8 cellular contexts compared by ENCODE assay signal in the genomic region with DNA sequence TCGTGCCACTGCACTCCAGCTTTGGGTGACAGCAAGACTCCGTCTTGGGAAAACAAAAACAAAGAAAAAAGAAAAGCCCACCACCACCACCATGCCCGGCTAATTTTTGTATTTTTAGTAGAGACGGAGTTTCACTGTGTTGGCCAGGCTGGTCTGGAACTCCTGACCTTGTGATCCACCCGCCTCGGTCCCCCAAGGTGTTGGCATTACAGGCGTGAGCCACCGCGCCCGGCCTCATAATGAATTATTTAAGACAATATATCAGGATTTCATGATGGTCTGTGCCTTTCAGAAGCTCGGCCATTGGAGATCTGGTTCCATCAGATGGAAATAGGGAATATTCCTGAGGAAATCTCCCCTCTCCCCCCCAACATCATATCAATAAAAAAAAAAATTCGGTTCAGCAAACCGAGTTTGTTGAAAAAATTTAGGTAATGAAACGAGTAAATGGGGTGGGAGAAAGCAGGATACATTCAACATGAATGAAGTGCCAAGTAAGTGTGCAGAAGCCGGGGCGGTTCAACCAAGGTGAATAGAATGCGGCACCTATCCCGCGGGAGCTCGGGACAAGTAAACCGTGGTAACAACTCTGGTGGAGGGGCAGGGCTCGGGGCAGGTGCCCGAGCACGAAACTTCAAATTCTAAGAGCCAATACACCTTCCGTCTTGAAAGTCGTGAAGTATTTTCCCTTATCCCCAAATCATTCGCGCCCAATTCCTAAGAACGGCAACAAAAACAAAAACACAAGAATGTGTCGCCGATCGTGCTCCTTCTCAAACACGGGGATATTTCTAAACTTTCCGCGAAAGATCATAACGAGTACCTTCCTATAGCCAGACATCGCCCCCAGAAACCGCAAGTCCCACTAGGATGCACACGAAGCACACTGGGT. TPM values are rescaled to one million over a fixed set of nuclear protein-coding genes. Genes with fewer than 3 reads are reported as not detected.
DNase-seq lines count a peak whose midpoint lies in the region; ATAC-seq lines count a peak whose summit lies in the region.

No MANE protein-coding gene starts in this region.

- H3K4me1 Mint-ChIP-seq in activated naive CD4-positive, alpha-beta T cell treated with anti-CD3 and anti-CD28 coated beads, Interleukin-2, amount 10 ng/mL, durations not matched to agents 7 days and 5 days, result peaks cover 16% of the 10 kb centered on the region
- H3K4me1 Mint-ChIP-seq in activated T-cell treated with anti-CD3 and anti-CD28 coated beads, Interleukin-2, amount 50 U/mL, for 72 hours (ENCODE audit: low read depth), result peaks cover 16% of the 10 kb centered on the region

- peaks cover 3% of the 10 kb centered on the region for H3K36me3 Mint-ChIP-seq in activated naive CD4-positive, alpha-beta T cell treated with anti-CD3 and anti-CD28 coated beads, Interleukin-2, amount 10 ng/mL, durations not matched to agents 7 days and 5 days
- H3K36me3 Mint-ChIP-seq in activated T-cell treated with anti-CD3 and anti-CD28 coated beads, Interleukin-2, amount 50 U/mL, for 72 hours (ENCODE audit: insufficient read depth in 2 of 2), result peaks cover 2 to 8% of the 10 kb centered on the region in 2 donors

- H3K27me3 Mint-ChIP-seq in activated naive CD4-positive, alpha-beta T cell treated with anti-CD3 and anti-CD28 coated beads, Interleukin-2, amount 10 ng/mL, durations not matched to agents 7 days and 5 days, result no peaks in the 10 kb centered on the region
- no peaks in the 10 kb centered on the region for H3K27me3 Mint-ChIP-seq in activated T-cell treated with anti-CD3 and anti-CD28 coated beads, Interleukin-2, amount 50 U/mL, for 72 hours (ENCODE audit: low read depth)

- no peaks in the 10 kb centered on the region for H3K9me3 ChIP-seq in iPS-18c (ENCODE audit: control insufficient read depth, insufficient read depth, low read length)

- H3K4me3 Mint-ChIP-seq in activated naive CD4-positive, alpha-beta T cell treated with anti-CD3 and anti-CD28 coated beads, Interleukin-2, amount 10 ng/mL, durations not matched to agents 7 days and 5 days, result peak overlapping the region; percentile 99
- peak overlapping the region; percentile 95 to 99 for H3K4me3 Mint-ChIP-seq in activated T-cell treated with anti-CD3 and anti-CD28 coated beads, Interleukin-2, amount 50 U/mL, for 72 hours

- peak; percentile 21 for DNase-seq in activated naive CD4-positive, alpha-beta T cell treated with anti-CD3 and anti-CD28 coated beads, Interleukin-2, amount 10 ng/mL, durations not matched to agents 7 days and 5 days
- no peak for DNase-seq in activated naive CD4-positive, alpha-beta T cell treated with anti-CD3 and anti-CD28 coated beads, Interleukin-2, amount 50 U/mL, for 16 hours
- DNase-seq in activated T-cell treated with anti-CD3 and anti-CD28 coated beads, Interleukin-2, amount 50 U/mL, for 72 hours, result peak; percentile 2 to 7
- DNase-seq in stimulated activated CD8-positive, alpha-beta memory T cell treated with anti-CD3 and anti-CD28 coated beads, Interleukin-12 subunit alpha, Interleukin-12 subunit beta, amount 100 ng/mL, for 4 hours (ENCODE audit: low read depth), result peak; percentile 2
- no peak for DNase-seq in NCI-H187 treated with DMSO at 0.1 percent for 48 hours (lab: John Stamatoyannopoulos, UW)
- no peak for DNase-seq in stimulated activated naive CD4-positive, alpha-beta T cell (lab: John Stamatoyannopoulos, UW)
- no peak for DNase-seq in posterior vena cava (ENCODE audit: low spot score)

- no peak for ATAC-seq in activated T-cell treated with anti-CD3 and anti-CD28 coated beads, Interleukin-2, amount 50 U/mL, for 72 hours (replicated peaks in 1 of 2)

- CTCF ChIA-PET in activated naive CD4-positive, alpha-beta T cell treated with anti-CD3 and anti-CD28 coated beads, Interleukin-2, amount 10 ng/mL, durations not matched to agents 7 days and 5 days (lab: Charles Lee), result no interaction called here

- peak overlapping the region; percentile 92 for H3K27ac Mint-ChIP-seq in activated naive CD4-positive, alpha-beta T cell treated with anti-CD3 and anti-CD28 coated beads, Interleukin-2, amount 10 ng/mL, durations not matched to agents 7 days and 5 days
- H3K27ac Mint-ChIP-seq in activated T-cell treated with anti-CD3 and anti-CD28 coated beads, Interleukin-2, amount 50 U/mL, for 72 hours, result peak overlapping the region; percentile 66

- peak overlapping the region; percentile 70 for H3K4me3 ChIP-seq in iPS-18c (ENCODE audit: insufficient read depth, low read depth, low read length)

- intact Hi-C loops in posterior vena cava (cut with DNase I), result no loop called here

- no peaks in the 10 kb centered on the region for H3K9me3 Mint-ChIP-seq in activated naive CD4-positive, alpha-beta T cell treated with anti-CD3 and anti-CD28 coated beads, Interleukin-2, amount 10 ng/mL, durations not matched to agents 7 days and 5 days
- H3K9me3 Mint-ChIP-seq in activated T-cell treated with anti-CD3 and anti-CD28 coated beads, Interleukin-2, amount 50 U/mL, for 72 hours, result no peaks in the 10 kb centered on the region

RNA-seq across cellular contexts. Expression of gene TXLNG, which starts 0.8 kb away (rescaled TPM):
- total RNA-seq in activated T-cell treated with anti-CD3 and anti-CD28 coated beads, Interleukin-2, amount 50 U/mL, for 72 hours, result 10 to 100 TPM; 15.3 to 24.6 TPM
- 1 to 10 TPM; 8.6 to 9.0 TPM for total RNA-seq in posterior vena cava

Comparison
In these comparisons a context has a peak if more than half of its experiments do, and no peak if none do; other contexts are left out.
1. DNase-seq: peak in activated naive CD4-positive, alpha-beta T cell treated with anti-CD3 and anti-CD28 coated beads, Interleukin-2, amount 10 ng/mL, durations not matched to agents 7 days and 5 days (single experiment), activated T-cell treated with anti-CD3 and anti-CD28 coated beads, Interleukin-2, amount 50 U/mL, for 72 hours (2 of 2) and stimulated activated CD8-positive, alpha-beta memory T cell treated with anti-CD3 and anti-CD28 coated beads, Interleukin-12 subunit alpha, Interleukin-12 subunit beta, amount 100 ng/mL, for 4 hours (single experiment); none in activated naive CD4-positive, alpha-beta T cell treated with anti-CD3 and anti-CD28 coated beads, Interleukin-2, amount 50 U/mL, for 16 hours (single experiment), NCI-H187 treated with DMSO at 0.1 percent for 48 hours (single experiment), stimulated activated naive CD4-positive, alpha-beta T cell (0 of 6) and posterior vena cava (single experiment).